Comparison of ENCODE assay signal across 17 cellular contexts in genomic region chr1:24323281-24323680, GRCh38. TPM values are rescaled to one million over a fixed set of nuclear protein-coding genes. Genes with fewer than 3 reads are reported as not detected.
DNase-seq lines count a peak whose midpoint lies in the region; ATAC-seq and TF ChIP-seq lines count a peak whose summit lies in the region.
"Had no signal": no experiment of that assay in that cellular context is flagged by ENCODE, and none has a peak within 500 bp of the region (broad histone marks: within the 10 kb centered on the region; RNA-seq: fewer than 3 reads in every experiment).

No MANE protein-coding gene starts in this region.

- peak overlapping the region; percentile 8 for H3K4ac ChIP-seq in trophoblast cell (ENCODE audit: low read depth, low read length)

- H3K4me1 ChIP-seq in HUES64 (ENCODE audit: insufficient read depth, low read length) (peaks cover 27% of the 10 kb centered on the region), PC-9 (replicated peaks; ENCODE audit: insufficient read depth) (peaks cover 40% of the 10 kb centered on the region), trophoblast cell (ENCODE audit: control insufficient read depth in 1 of 2, insufficient read depth in 2 of 2, low read length in 2 of 2) (peaks cover 13 to 39% of the 10 kb centered on the region in 2 experiments)

- peak in 1 of 2 experiments; percentile 37 for DNase-seq in PC-9
- DNase-seq in epithelial cell of prostate (ENCODE audit: low read depth, low spot score): peak; percentile 84
- peak in 1 of 2 donors; percentile 17 for DNase-seq in trophoblast cell
- no peak for DNase-seq in NCI-H187 treated with DMSO at 0.1 percent for 48 hours (lab: John Stamatoyannopoulos, UW)
- no peak for DNase-seq in stimulated activated CD4-positive, alpha-beta T cell treated with anti-CD3 and anti-CD28 coated beads, Interleukin-4, amount 100 ng/mL, for 4 hours
- DNase-seq: activated CD8-positive, alpha-beta T cell treated with anti-CD3 and anti-CD28 coated beads for 36 hours; left ventricle myocardium superior; NCI-H1105; NCI-H2171; right lobe of liver; stomach; WERI-Rb-1 had no signal

- H3K9ac ChIP-seq in HUES64 (ENCODE audit: low read depth, low read length): no peak overlapping the region
- H3K9ac ChIP-seq in trophoblast cell (ENCODE audit: low read length): no peak overlapping the region

- 79% methylated on average over 2 of the region's 2 CpGs for WGBS in HUES64
- WGBS in trophoblast cell (ENCODE audit: extremely low coverage, insufficient coverage, insufficient read length): no CpG with 5 or more reads among the region's 2 CpGs

- H3K79me2 ChIP-seq in PC-9 (ENCODE audit: low read depth) (peaks cover 43% of the 10 kb centered on the region), trophoblast cell (ENCODE audit: control insufficient read depth, insufficient read depth, low read length, poor library complexity) (peaks cover 8% of the 10 kb centered on the region)

- H3K14ac ChIP-seq in trophoblast cell (ENCODE audit: low read length): no peak overlapping the region

- H2AK5ac ChIP-seq in trophoblast cell (ENCODE audit: low read length): no peak overlapping the region

- no peak overlapping the region for H3K23ac ChIP-seq in trophoblast cell (ENCODE audit: low read length)

- no peak overlapping the region for H4K8ac ChIP-seq in trophoblast cell (ENCODE audit: low read depth, low read length)

- H2AFZ ChIP-seq in PC-9: no peak overlapping the region
- no peak overlapping the region for H2AFZ ChIP-seq in trophoblast cell (ENCODE audit: insufficient read depth, low read length, poor library complexity)

- no peaks in the 10 kb centered on the region for H3K9me3 ChIP-seq in HUES64 (ENCODE audit: insufficient read depth, low read depth, low read length)
- no peaks in the 10 kb centered on the region for H3K9me3 ChIP-seq in PC-9 (ENCODE audit: insufficient read depth, low read depth)
- H3K9me3 ChIP-seq in trophoblast cell (ENCODE audit: insufficient read depth, low read depth, low read length): no peaks in the 10 kb centered on the region
- H3K9me3 ChIP-seq: right lobe of liver, stomach had no signal

- H4K20me1 ChIP-seq in PC-9 (ENCODE audit: insufficient read depth): no peaks in the 10 kb centered on the region

- H4K12ac ChIP-seq in trophoblast cell (ENCODE audit: low read depth, low read length): no peak overlapping the region

- H3F3A ChIP-seq in PC-9 (ENCODE audit: insufficient read depth, low read depth): peaks cover 36% of the 10 kb centered on the region

- H4K91ac ChIP-seq in trophoblast cell (ENCODE audit: low read depth, low read length): no peak overlapping the region

- H3K18ac ChIP-seq in trophoblast cell (ENCODE audit: low read length): no peak overlapping the region

- no peak overlapping the region for H3K27ac ChIP-seq in HUES64 (ENCODE audit: low read depth, low read length)
- peak overlapping the region; percentile 98 for H3K27ac ChIP-seq in PC-9
- peak overlapping the region; percentile 98 for H3K27ac ChIP-seq in epithelial cell of prostate
- no peak overlapping the region for H3K27ac ChIP-seq in trophoblast cell (ENCODE audit: low read depth, low read length)
- H3K27ac ChIP-seq: right lobe of liver, WERI-Rb-1 had no signal

- POLR2A ChIA-PET in PC-9 (lab: Charles Lee; ENCODE audit: unreplicated experiment): interaction anchor here (0.6 kb wide), 1 partner anchor 1614 kb away, joined by 3 read pairs; no protein-coding TSS in a partner anchor

- peak overlapping the region; percentile 15 for H2BK12ac ChIP-seq in trophoblast cell (ENCODE audit: low read length)

- H2BK120ac ChIP-seq in trophoblast cell (ENCODE audit: insufficient read depth, low read length, poor library complexity): no peak overlapping the region

- no peak for TF ChIP-seq CTCF in PC-9 (conservative IDR thresholded peaks at IDR 0.05)

- H3K4me2 ChIP-seq in PC-9 (peak overlapping the region; percentile 96), trophoblast cell (ENCODE audit: low read length) (no peak overlapping the region)

- no TSS peak for BruUV-seq in PC-9 (replicated peaks; lab: Mats Ljungman, UMichigan)

- intact Hi-C loops in PC-9 (cut with micrococcal nuclease; ENCODE audit: unreplicated experiment): loop anchor here (2.0 to 5.0 kb wide), 4 partner anchors 28 to 68 kb away; no protein-coding TSS in a partner anchor

- H3K36me3 ChIP-seq in HUES64 (ENCODE audit: insufficient read depth, low read length) (no peaks in the 10 kb centered on the region), PC-9 (ENCODE audit: low read depth) (no peaks in the 10 kb centered on the region), trophoblast cell (ENCODE audit: control insufficient read depth in 1 of 2, insufficient read depth in 2 of 2, low read length in 2 of 2) (peaks cover 0 to 2% of the 10 kb centered on the region in 2 experiments)
- H3K36me3 ChIP-seq: right lobe of liver, stomach, WERI-Rb-1 had no signal

- no peaks in the 10 kb centered on the region for H3K9me2 ChIP-seq in PC-9 (ENCODE audit: insufficient read depth)

- peak overlapping the region; percentile 66; the same call in 1 of the 2 replicates for H3K4me3 ChIP-seq in HUES64 (ENCODE audit: low read length)
- peak overlapping the region; percentile 59; the same call in 1 of the 2 replicates for H3K4me3 ChIP-seq in PC-9
- H3K4me3 ChIP-seq in trophoblast cell (ENCODE audit: low read depth, low read length): no peak overlapping the region

- no peak for ATAC-seq in HG02970 (IDR thresholded peaks at IDR 0.05; ENCODE audit: low FRiP score, unreplicated experiment)
- ATAC-seq: activated CD8-positive, alpha-beta T cell treated with anti-CD3 and anti-CD28 coated beads for 36 hours; activated naive CD4-positive, alpha-beta T cell treated with anti-CD3 and anti-CD28 coated beads, Interleukin-2, amount 50 U/mL, for 72 hours had no signal

- no peak overlapping the region for H2BK5ac ChIP-seq in trophoblast cell (ENCODE audit: low read depth, low read length, poor library complexity)

- H3K27me3 ChIP-seq in HUES64 (ENCODE audit: insufficient read depth, low read length): peaks cover 56% of the 10 kb centered on the region
- no peaks in the 10 kb centered on the region for H3K27me3 ChIP-seq in PC-9 (ENCODE audit: insufficient read depth, low read depth)
- no peaks in the 10 kb centered on the region for H3K27me3 ChIP-seq in trophoblast cell (ENCODE audit: insufficient read depth, low read length)
- H3K27me3 ChIP-seq: right lobe of liver had no signal

- CTCF ChIA-PET in PC-9 (lab: Charles Lee): interaction anchor here (1.5 kb wide), 1 partner anchor 121 kb away, joined by 8 read pairs; no protein-coding TSS in a partner anchor

- H3K79me1 ChIP-seq in trophoblast cell (ENCODE audit: low read length): peaks cover 20% of the 10 kb centered on the region

RNA-seq across cellular contexts. Expression of gene GRHL3, which starts 4.1 kb away (rescaled TPM):
- polyA plus RNA-seq in HUES64 (2013, experiment 1 of 2): 1.5 TPM
- polyA plus RNA-seq in HUES64 (2013, experiment 2 of 2): 1.0 TPM
- 1.1 and 1.7 TPM in 2 replicates for total RNA-seq in PC-9 (2021)
- polyA plus RNA-seq in trophoblast cell (2013): 24.4 and 26.4 TPM in 2 replicates
- total RNA-seq: activated CD8-positive, alpha-beta T cell treated with anti-CD3 and anti-CD28 coated beads for 36 hours; activated naive CD4-positive, alpha-beta T cell treated with anti-CD3 and anti-CD28 coated beads, Interleukin-2, amount 50 U/mL, for 72 hours; H4; left ventricle myocardium superior; osteocyte had no signal

Comparison
In these comparisons a context has a peak if more than half of its experiments do, and no peak if none do; other contexts are left out.
1. H3K27ac ChIP-seq: peak in PC-9 (single experiment) and epithelial cell of prostate (single experiment); none in HUES64 (single experiment) and trophoblast cell (single experiment).